Comparison of ENCODE assay signal across 24 cellular contexts in the genomic region with DNA sequence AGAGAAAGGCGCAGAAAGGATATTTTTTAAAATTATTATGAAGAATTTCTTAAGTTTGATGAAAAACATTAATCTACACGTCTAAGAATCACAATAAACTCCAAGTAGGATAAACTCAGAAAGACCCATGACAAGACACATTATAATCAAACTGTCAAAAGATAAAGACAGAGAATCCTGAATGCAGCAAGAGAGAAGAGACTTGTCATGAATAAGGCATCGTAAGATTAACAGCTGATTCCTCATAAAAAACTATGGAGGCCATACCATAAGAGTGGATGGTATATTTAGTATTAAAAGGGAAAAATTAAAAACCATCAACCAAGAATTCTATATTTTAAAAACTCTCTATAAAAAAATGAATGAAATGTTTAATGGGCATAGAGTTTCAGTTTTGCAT. TPM values are rescaled to one million over a fixed set of nuclear protein-coding genes. Genes with fewer than 3 reads are reported as not detected.
A peak's percentile ranks its signal among the peaks of the same experiment; 100 is the strongest.
DNase-seq lines count a peak whose midpoint lies in the region; ATAC-seq, FAIRE-seq and TF ChIP-seq lines count a peak whose summit lies in the region.
"Had no signal": no experiment of that assay in that cellular context is flagged by ENCODE, and none has a peak within 500 bp of the region (broad histone marks: within the 10 kb centered on the region; RNA-seq: fewer than 3 reads in every experiment).

No MANE protein-coding gene starts in this region.

- H3K4me2 ChIP-seq in K562 (ENCODE audit: insufficient read depth, low read length): no peak overlapping the region
- H3K4me2 ChIP-seq in parathyroid adenoma (ENCODE audit: low read length): no peak overlapping the region
- H3K4me2 ChIP-seq: A549, BLaER1, GM23338 had no signal

- BruUV-seq in K562 (replicated peaks; lab: Mats Ljungman, UMichigan): no TSS peak

- H2AFZ ChIP-seq in K562 (ENCODE audit: low read depth, low read length) (no peak overlapping the region), parathyroid adenoma (no peak overlapping the region)
- H2AFZ ChIP-seq: GM23338 had no signal

- H3K27me3 ChIP-seq in K562 (ENCODE audit: control insufficient read depth in 2 of 2, insufficient read depth in 2 of 2, low read length in 2 of 2): no peaks in the 10 kb centered on the region
- no peaks in the 10 kb centered on the region for H3K27me3 ChIP-seq in parathyroid adenoma (ENCODE audit: control insufficient read depth, insufficient read depth, low read length)
- H3K27me3 ChIP-seq: BLaER1 had no signal

- H3K4me3 ChIP-seq in HEK293 (ENCODE audit: low read depth, low read length) (no peak overlapping the region), K562 (no peak overlapping the region), parathyroid adenoma (ENCODE audit: low read depth, low read length) (no peak overlapping the region)
- H3K4me3 ChIP-seq: A549, BLaER1, GM12878, GM23338, HAP-1 had no signal

- peaks cover 8% of the 10 kb centered on the region; the same call in 1 of the 2 replicates for H3K4me1 ChIP-seq in HEK293 (ENCODE audit: control insufficient read depth, insufficient read depth, low read length)
- H3K4me1 ChIP-seq in K562 (replicated peaks in 1 of 2; ENCODE audit: control insufficient read depth in 2 of 2, insufficient read depth in 2 of 2, low read length in 2 of 2): peaks cover 0 to 5% of the 10 kb centered on the region in 2 experiments; a peak in 2 of 5 replicates
- peaks cover 27% of the 10 kb centered on the region for H3K4me1 ChIP-seq in parathyroid adenoma
- H3K4me1 ChIP-seq: A549, HAP-1 had no signal

- no peak for TF ChIP-seq CTCF in natural killer cell (IDR thresholded peaks at IDR 0.05)
- no peak for TF ChIP-seq CTCF in HEK293 (tag by site-specific recombination; IDR thresholded peaks at IDR 0.05)
- TF ChIP-seq CTCF in K562 (IDR thresholded peaks at IDR 0.05 in 2 of 3, conservative IDR thresholded peaks at IDR 0.05 in 1 of 3; ENCODE audit: insufficient read depth in 2 of 3, low read depth in 1 of 3, low read length in 3 of 3): no peak
- TF ChIP-seq CTCF in parathyroid adenoma (IDR thresholded peaks at IDR 0.05): no peak

- H3K27ac ChIP-seq in HEK293 (ENCODE audit: extremely low read depth, low read depth, low read length): no peak overlapping the region
- H3K27ac ChIP-seq in K562 (ENCODE audit: extremely low read depth, low read depth, low read length): no peak overlapping the region
- peak overlapping the region; percentile 80 for H3K27ac ChIP-seq in parathyroid adenoma
- H3K27ac ChIP-seq: A549, BLaER1, C4-2B had no signal

- H3K9me1 ChIP-seq in K562 (ENCODE audit: control insufficient read depth, insufficient read depth, low read length): no peaks in the 10 kb centered on the region

- peak overlapping the region; percentile 63 to 71 for H3K27ac Mint-ChIP-seq in natural killer cell
- peak overlapping the region in 1 of 2 donors; percentile 39 for H3K27ac Mint-ChIP-seq in natural killer cell treated with Interleukin-12 subunit alpha and Interleukin-12 subunit beta and Interleukin-15 and Interleukin-18, amount 100 ng/mL, for 72 hours
- H3K27ac Mint-ChIP-seq: B cell; CD4-positive, CD25-positive, alpha-beta regulatory T cell had no signal

- H3K4me1 Mint-ChIP-seq in natural killer cell: peaks cover 9 to 17% of the 10 kb centered on the region in 2 donors
- peaks cover 10 to 17% of the 10 kb centered on the region in 2 donors for H3K4me1 Mint-ChIP-seq in natural killer cell treated with Interleukin-12 subunit alpha and Interleukin-12 subunit beta and Interleukin-15 and Interleukin-18, amount 100 ng/mL, for 72 hours (ENCODE audit: low read depth in 2 of 2)

- in situ Hi-C loops in K562 (cut with MboI): no loop called here

- CTCF ChIA-PET in HEK293 (lab: Yijun Ruan, JAX) (interaction anchor here (0.6 to 0.7 kb wide), 3 partner anchors 36 to 1025 kb away, joined by 3 to 4 read pairs (median 4); no protein-coding TSS in a partner anchor), K562 (lab: Yijun Ruan, JAX; ENCODE audit: low intra/inter-chr PET ratio) (no interaction called here)

- TF ChIP-seq RAD21 in K562 (CRISPR knock-in tag; conservative IDR thresholded peaks at IDR 0.05 in 1 of 2, IDR thresholded peaks at IDR 0.05 in 1 of 2): no peak

- DNase-seq in natural killer cell (no peak), K562 (ENCODE audit: extremely low read depth in 1 of 4, low spot score in 3 of 4) (no peak), globus pallidus (ENCODE audit: low spot score) (no peak), Kasumi-1 (lab: John Stamatoyannopoulos, UW) (no peak), AG20443 (ENCODE audit: low spot score) (no peak)
- DNase-seq in natural killer cell treated with Interleukin-12 subunit alpha and Interleukin-12 subunit beta and Interleukin-15 and Interleukin-18, amount 100 ng/mL, for 72 hours (ENCODE audit: low spot score): no peak
- DNase-seq: 8988T; CD4-positive, CD25-positive, alpha-beta regulatory T cell; CD8-positive, alpha-beta memory T cell; DMS 273 treated with DMSO at 0.1 percent for 48 hours; DMS79; EL; GDM1 had no signal

- no peak for FAIRE-seq in K562 (lab: Jason Lieb, UNC)
- FAIRE-seq: A549, D721Med, GM12878, GM18507 had no signal

- peaks cover 0 to 9% of the 10 kb centered on the region in 2 experiments; a peak in 1 of 3 replicates for H3K36me3 ChIP-seq in HEK293 (ENCODE audit: control insufficient read depth in 2 of 2, insufficient read depth in 1 of 2, low read length in 2 of 2)
- H3K36me3 ChIP-seq in K562 (ENCODE audit: control insufficient read depth, insufficient read depth, low read length): peaks cover 40% of the 10 kb centered on the region
- H3K36me3 ChIP-seq in parathyroid adenoma (ENCODE audit: control insufficient read depth, insufficient read depth, low read length): no peaks in the 10 kb centered on the region

- POLR2A ChIA-PET in HEK293 (lab: Yijun Ruan, JAX): no interaction called here
- POLR2A ChIA-PET in K562 (lab: Yijun Ruan, JAX): no interaction called here

- no peak overlapping the region for H3K4me3 Mint-ChIP-seq in natural killer cell
- no peak overlapping the region for H3K4me3 Mint-ChIP-seq in natural killer cell treated with Interleukin-12 subunit alpha and Interleukin-12 subunit beta and Interleukin-15 and Interleukin-18, amount 100 ng/mL, for 72 hours
- H3K4me3 Mint-ChIP-seq: B cell; CD8-positive, alpha-beta memory T cell; GM23338 had no signal

- H3K9me3 Mint-ChIP-seq in natural killer cell: no peaks in the 10 kb centered on the region
- no peaks in the 10 kb centered on the region for H3K9me3 Mint-ChIP-seq in natural killer cell treated with Interleukin-12 subunit alpha and Interleukin-12 subunit beta and Interleukin-15 and Interleukin-18, amount 100 ng/mL, for 72 hours
- H3K9me3 Mint-ChIP-seq: CD8-positive, alpha-beta memory T cell had no signal

- H3K9ac ChIP-seq in K562 (ENCODE audit: insufficient read depth in 1 of 2, low read depth in 2 of 2, low read length in 2 of 2): no peak overlapping the region
- H3K9ac ChIP-seq in parathyroid adenoma: no peak overlapping the region
- H3K9ac ChIP-seq: BLaER1 had no signal

- H3K79me2 ChIP-seq in K562 (ENCODE audit: control insufficient read depth, insufficient read depth, low read length) (0 out of 3 replicates have a peak, but pooled peaks cover 2% of the 10 kb centered on the region), parathyroid adenoma (no peaks in the 10 kb centered on the region)

- no peaks in the 10 kb centered on the region for H3K36me3 Mint-ChIP-seq in natural killer cell
- peaks cover 17% of the 10 kb centered on the region for H3K36me3 Mint-ChIP-seq in natural killer cell treated with Interleukin-12 subunit alpha and Interleukin-12 subunit beta and Interleukin-15 and Interleukin-18, amount 100 ng/mL, for 72 hours

- no peaks in the 10 kb centered on the region for H3K27me3 Mint-ChIP-seq in natural killer cell (ENCODE audit: low read depth in 2 of 2)
- no peaks in the 10 kb centered on the region for H3K27me3 Mint-ChIP-seq in natural killer cell treated with Interleukin-12 subunit alpha and Interleukin-12 subunit beta and Interleukin-15 and Interleukin-18, amount 100 ng/mL, for 72 hours
- H3K27me3 Mint-ChIP-seq: B cell; CD4-positive, CD25-positive, alpha-beta regulatory T cell; CD8-positive, alpha-beta memory T cell had no signal

- TF ChIP-seq EP300 in K562 (IDR thresholded peaks at IDR 0.05; ENCODE audit: low read length): no peak

- no peaks in the 10 kb centered on the region for H4K20me1 ChIP-seq in K562 (replicated peaks; ENCODE audit: control insufficient read depth, insufficient read depth, low read length)
- H4K20me1 ChIP-seq: BLaER1 had no signal

- WGBS in K562 (ENCODE audit: insufficient coverage, low coverage, missing lambda C conversion rate): 87% methylated on average over 3 of the region's 3 CpGs

- no peaks in the 10 kb centered on the region for H3K9me3 ChIP-seq in HEK293 (ENCODE audit: control insufficient read depth, insufficient read depth, low read depth, low read length)
- no peaks in the 10 kb centered on the region for H3K9me3 ChIP-seq in K562 (replicated peaks; ENCODE audit: control insufficient read depth, insufficient read depth, low read depth, low read length)
- H3K9me3 ChIP-seq in parathyroid adenoma (ENCODE audit: control insufficient read depth, low read length): no peaks in the 10 kb centered on the region
- H3K9me3 ChIP-seq: HAP-1 had no signal

- intact Hi-C loops in natural killer cell (cut with micrococcal nuclease) (no loop called here), K562 (cut with micrococcal nuclease) (no loop called here)

- ATAC-seq in natural killer cell: no peak
- ATAC-seq in natural killer cell treated with Interleukin-12 subunit alpha and Interleukin-12 subunit beta and Interleukin-15 and Interleukin-18, amount 100 ng/mL, for 72 hours: no peak
- no peak for ATAC-seq in K562
- ATAC-seq: A549, GM12878, GM23338 had no signal

- no peak for TF ChIP-seq POLR2A in K562 (conservative IDR thresholded peaks at IDR 0.05)

RNA-seq across cellular contexts. Expression of gene SRBD1, which starts 39.1 kb away (rescaled TPM):
- 10 to 100 TPM; 34.5 to 40.0 (median 38.8) TPM for total RNA-seq in natural killer cell
- total RNA-seq in natural killer cell treated with Interleukin-12 subunit alpha and Interleukin-12 subunit beta and Interleukin-15 and Interleukin-18, amount 100 ng/mL, for 72 hours: 10 to 100 TPM; 17.6 to 25.4 TPM
- total RNA-seq in K562 (2011; cell fraction: chromatin; rRNA removed; ENCODE audit: low replicate concordance): 17.6 and 65.7 TPM in 2 replicates
- 9.3 and 12.1 TPM in 2 replicates for total RNA-seq in K562 (2011; cell fraction: nucleolus; rRNA removed)
- 18.6 and 21.4 TPM in 2 replicates for total RNA-seq in K562 (2011; cell fraction: nucleoplasm; rRNA removed)
- total RNA-seq in K562 (2014; rRNA removed): 14.7 and 16.1 TPM in 2 replicates
- total RNA-seq in K562 (2014; rRNA removed; fragmentation: Illumina TruSeq; extraction: Trizol): 23.2 and 28.0 TPM in 2 replicates
- 19.5 and 21.3 TPM in 2 replicates for total RNA-seq in K562 (2015; rRNA removed; fragmentation: Illumina TruSeq; extraction: Trizol)
- total RNA-seq in K562 (2021): 13.0 and 14.6 TPM in 2 replicates
- polyA plus RNA-seq in K562 (2011; rRNA removed): 9.4 and 12.6 TPM in 2 replicates
- polyA plus RNA-seq in K562 (2011; cell fraction: cytosol; rRNA removed): 2.2 and 4.4 TPM in 2 replicates
- 7.7 and 10.2 TPM in 2 replicates for polyA plus RNA-seq in K562 (2011; cell fraction: nucleus; rRNA removed)
- polyA plus RNA-seq in K562 (2012): 8.7 and 10.8 TPM in 2 replicates
- polyA plus RNA-seq in K562 (2014; fragmentation: Illumina TruSeq; extraction: Trizol): 12.5 and 15.5 TPM in 2 replicates
- 10 to 100 TPM in 1 of 2 experiments, 1 to 10 TPM in 1; 6.9 to 16.2 TPM for polyA plus RNA-seq in K562 (2014; fragmentation: Nextera tagmentation; extraction: Ambion mirVana)
- 7.8 and 8.3 TPM in 2 replicates for polyA plus RNA-seq in K562 (2014; rRNA removed)
- 44.2 and 47.9 TPM in 2 replicates for polyA minus RNA-seq in K562 (2011; rRNA and poly(A)+ RNA removed)
- 8.1 and 12.8 TPM in 2 replicates for polyA minus RNA-seq in K562 (2011; cell fraction: cytosol; rRNA and poly(A)+ RNA removed)
- 27.5 and 45.9 TPM in 2 replicates for polyA minus RNA-seq in K562 (2011; cell fraction: nucleus; rRNA and poly(A)+ RNA removed)
